In genomic region chr5:93246093-93246855, GRCh38 we compare ENCODE assay signal across 1 cellular context.
TF ChIP-seq lines count a peak whose summit lies in the region.

No MANE protein-coding gene starts in this region.

TF ChIP-seq in HepG2, 621 proteins besides CTCF, POLR2A, EP300 and RAD21 (continued from another document and continues in another):
- TF ChIP-seq MYPOP (CRISPR knock-in tag; IDR thresholded peaks at IDR 0.05) (peak; percentile 84; the same call in 1 of the 2 replicates), MED8 (CRISPR knock-in tag; IDR thresholded peaks at IDR 0.05; ENCODE audit: insufficient replicate concordance) (peak; percentile 73), NCOA5 (CRISPR knock-in tag; IDR thresholded peaks at IDR 0.05) (no peak), FOXC1 (CRISPR knock-in tag; IDR thresholded peaks at IDR 0.05; ENCODE audit: borderline replicate concordance) (peak; percentile 58; the same call in 1 of the 2 replicates), SIN3A (IDR thresholded peaks at IDR 0.05; ENCODE audit: borderline replicate concordance, low read depth, low read length) (0 out of 2 replicates have a peak, but pooled peaks have one; percentile 39), ZNF589 (CRISPR knock-in tag; conservative IDR thresholded peaks at IDR 0.05) (0 out of 2 replicates have a peak, but pooled peaks have one; percentile 22), ZNF33B (CRISPR knock-in tag; IDR thresholded peaks at IDR 0.05) (no peak), DMTF1 (CRISPR knock-in tag; IDR thresholded peaks at IDR 0.05) (peak; percentile 74; the same call in 1 of the 2 replicates), MNT (IDR thresholded peaks at IDR 0.05) (0 out of 2 replicates have a peak, but pooled peaks have one; percentile 7), TEAD2 (CRISPR knock-in tag; IDR thresholded peaks at IDR 0.05) (no peak), SRF (IDR thresholded peaks at IDR 0.05; ENCODE audit: low read depth, low read length) (peak; percentile 46; the same call in 1 of the 2 replicates), ZBTB21 (CRISPR knock-in tag; IDR thresholded peaks at IDR 0.05) (no peak), ZNF879 (CRISPR knock-in tag; IDR thresholded peaks at IDR 0.05) (no peak), ZNF709 (CRISPR knock-in tag; IDR thresholded peaks at IDR 0.05) (peak; percentile 61; the same call in 1 of the 2 replicates), ZNF121 (CRISPR knock-in tag; IDR thresholded peaks at IDR 0.05) (no peak), ZNF704 (CRISPR knock-in tag; IDR thresholded peaks at IDR 0.05; ENCODE audit: borderline replicate concordance) (no peak), ZFP37 (CRISPR knock-in tag; IDR thresholded peaks at IDR 0.05; ENCODE audit: borderline replicate concordance) (no peak), ZBTB43 (CRISPR knock-in tag; conservative IDR thresholded peaks at IDR 0.05) (peak; percentile 86), DNMT3B (CRISPR knock-in tag; conservative IDR thresholded peaks at IDR 0.05) (peak; percentile 89), ZNF841 (CRISPR knock-in tag; IDR thresholded peaks at IDR 0.05; ENCODE audit: borderline replicate concordance) (no peak), ZNF34 (CRISPR knock-in tag; IDR thresholded peaks at IDR 0.05; ENCODE audit: borderline replicate concordance) (peak; percentile 39; the same call in 1 of the 2 replicates), POGZ (CRISPR knock-in tag; IDR thresholded peaks at IDR 0.05) (peak; percentile 98), ZNF232 (CRISPR knock-in tag; IDR thresholded peaks at IDR 0.05; ENCODE audit: borderline replicate concordance) (peak; percentile 92; the same call in 1 of the 2 replicates), ZBTB42 (CRISPR knock-in tag; IDR thresholded peaks at IDR 0.05) (0 out of 2 replicates have a peak, but pooled peaks have one; percentile 73), ZMAT3 (CRISPR knock-in tag; conservative IDR thresholded peaks at IDR 0.05) (peak; percentile 88; the same call in 1 of the 2 replicates), THAP8 (CRISPR knock-in tag; IDR thresholded peaks at IDR 0.05; ENCODE audit: borderline replicate concordance) (no peak), ZC3H13 (CRISPR knock-in tag; IDR thresholded peaks at IDR 0.05) (0 out of 2 replicates have a peak, but pooled peaks have one; percentile 50), ZNF878 (CRISPR knock-in tag; IDR thresholded peaks at IDR 0.05) (peak; percentile 99), IKZF5 (CRISPR knock-in tag; IDR thresholded peaks at IDR 0.05) (peak; percentile 100), ZNF510 (CRISPR knock-in tag; IDR thresholded peaks at IDR 0.05; ENCODE audit: low read depth) (peak; percentile 67; the same call in 1 of the 2 replicates), TEAD3 (CRISPR knock-in tag; optimal IDR thresholded peaks at IDR 0.05; ENCODE audit: borderline replicate concordance) (peak; percentile 99), IRF9 (CRISPR knock-in tag; IDR thresholded peaks at IDR 0.05; ENCODE audit: borderline replicate concordance) (no peak), RFXAP (CRISPR knock-in tag; IDR thresholded peaks at IDR 0.05; ENCODE audit: borderline replicate concordance) (peak; percentile 76), ZFY (CRISPR knock-in tag; IDR thresholded peaks at IDR 0.05) (peak; percentile 70), ZNF564 (CRISPR knock-in tag; IDR thresholded peaks at IDR 0.05) (peak; percentile 68; the same call in 1 of the 2 replicates), ZNF605 (CRISPR knock-in tag; IDR thresholded peaks at IDR 0.05) (peak; percentile 87), YEATS4 (CRISPR knock-in tag; IDR thresholded peaks at IDR 0.05; ENCODE audit: borderline replicate concordance) (peak; percentile 60; the same call in 1 of the 2 replicates), EZH2 (conservative IDR thresholded peaks at IDR 0.05; ENCODE audit: low read depth, low read length) (no peak), POLR2G (IDR thresholded peaks at IDR 0.05; ENCODE audit: low read depth, low read length) (peak; percentile 40; the same call in 1 of the 2 replicates), CCAR2 (optimal IDR thresholded peaks at IDR 0.05; ENCODE audit: low read depth, low read length) (no peak), ATF5 (CRISPR knock-in tag; IDR thresholded peaks at IDR 0.05; ENCODE audit: low read depth) (no peak), ZKSCAN1 (IDR thresholded peaks at IDR 0.05; ENCODE audit: low read length) (0 out of 2 replicates have a peak, but pooled peaks have one; percentile 27), AGO2 (optimal IDR thresholded peaks at IDR 0.05; ENCODE audit: low read depth, low read length) (no peak), ZNF580 (CRISPR knock-in tag; IDR thresholded peaks at IDR 0.05; ENCODE audit: borderline replicate concordance, low read depth) (peak; percentile 98; the same call in 1 of the 2 replicates), PRDM15 (CRISPR knock-in tag; IDR thresholded peaks at IDR 0.05) (no peak), ZNF569 (CRISPR knock-in tag; IDR thresholded peaks at IDR 0.05; ENCODE audit: borderline replicate concordance) (no peak), ETV5 (CRISPR knock-in tag; IDR thresholded peaks at IDR 0.05; ENCODE audit: borderline replicate concordance) (peak; percentile 85), ZBTB20 (CRISPR knock-in tag; IDR thresholded peaks at IDR 0.05; ENCODE audit: borderline replicate concordance, low read depth) (peak; percentile 98), SKI (IDR thresholded peaks at IDR 0.05; ENCODE audit: partially characterized antibody) (peak; percentile 69)
